In the genomic region with DNA sequence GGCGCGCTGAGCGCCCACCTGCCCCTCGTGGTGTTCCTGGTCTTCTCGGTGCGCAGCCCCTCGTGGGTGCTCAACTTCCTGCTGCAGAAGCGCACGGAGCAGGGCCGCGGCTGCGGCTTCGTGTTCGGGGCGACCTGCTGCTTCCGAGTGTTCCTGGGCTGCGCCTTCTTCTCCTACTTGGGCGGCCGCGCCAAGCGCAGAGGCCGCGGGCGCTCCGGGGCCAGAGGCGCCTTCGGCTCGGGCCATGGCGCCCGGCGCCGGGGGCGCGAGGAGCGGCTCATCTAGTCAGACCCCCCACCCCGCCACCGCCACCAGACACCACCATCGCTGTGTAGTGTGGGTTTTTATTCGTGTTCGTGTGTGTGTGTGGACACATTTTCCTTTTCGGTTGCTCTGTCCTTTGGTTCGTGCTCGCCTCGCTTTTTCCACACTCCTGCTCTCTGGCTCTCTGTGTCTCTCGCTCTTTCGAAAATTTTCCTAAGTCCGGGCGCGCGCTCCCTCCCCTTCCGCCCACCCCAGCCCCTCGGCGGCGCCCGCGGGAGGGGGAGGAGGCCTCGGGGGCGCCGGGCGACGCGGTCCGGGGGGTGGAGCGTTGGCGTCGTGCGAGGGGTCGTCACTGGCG, we compare ENCODE assay signal across 1 cellular context.
TF ChIP-seq lines count a peak whose summit lies in the region.

No MANE protein-coding gene starts in this region.

TF ChIP-seq in WTC11, 78 proteins besides CTCF, POLR2A, EP300 and RAD21 (continued from another document):
- TF ChIP-seq, protein P1, sequence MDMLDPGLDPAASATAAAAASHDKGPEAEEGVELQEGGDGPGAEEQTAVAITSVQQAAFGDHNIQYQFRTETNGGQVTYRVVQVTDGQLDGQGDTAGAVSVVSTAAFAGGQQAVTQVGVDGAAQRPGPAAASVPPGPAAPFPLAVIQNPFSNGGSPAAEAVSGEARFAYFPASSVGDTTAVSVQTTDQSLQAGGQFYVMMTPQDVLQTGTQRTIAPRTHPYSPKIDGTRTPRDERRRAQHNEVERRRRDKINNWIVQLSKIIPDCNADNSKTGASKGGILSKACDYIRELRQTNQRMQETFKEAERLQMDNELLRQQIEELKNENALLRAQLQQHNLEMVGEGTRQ (CRISPR knock-in tag; IDR thresholded peaks at IDR 0.05), result no peak
- no peak; the same call in 1 of the 2 replicates for TF ChIP-seq ELF4 (CRISPR knock-in tag; IDR thresholded peaks at IDR 0.05; ENCODE audit: low read depth)
- 0 out of 2 replicates have a peak, but pooled peaks have one; percentile 25 for TF ChIP-seq SMAD3 (CRISPR knock-in tag; IDR thresholded peaks at IDR 0.05; ENCODE audit: borderline replicate concordance)
- TF ChIP-seq ZNF671 (CRISPR knock-in tag; IDR thresholded peaks at IDR 0.05), result no peak
- TF ChIP-seq, protein P2, sequence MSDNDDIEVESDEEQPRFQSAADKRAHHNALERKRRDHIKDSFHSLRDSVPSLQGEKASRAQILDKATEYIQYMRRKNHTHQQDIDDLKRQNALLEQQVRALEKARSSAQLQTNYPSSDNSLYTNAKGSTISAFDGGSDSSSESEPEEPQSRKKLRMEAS (CRISPR knock-in tag; IDR thresholded peaks at IDR 0.05), result peak; percentile 23; the same call in 1 of the 2 replicates
- 0 out of 2 replicates have a peak, but pooled peaks have one; percentile 24 for TF ChIP-seq ATF1 (CRISPR knock-in tag; IDR thresholded peaks at IDR 0.05)
- TF ChIP-seq, protein P3, sequence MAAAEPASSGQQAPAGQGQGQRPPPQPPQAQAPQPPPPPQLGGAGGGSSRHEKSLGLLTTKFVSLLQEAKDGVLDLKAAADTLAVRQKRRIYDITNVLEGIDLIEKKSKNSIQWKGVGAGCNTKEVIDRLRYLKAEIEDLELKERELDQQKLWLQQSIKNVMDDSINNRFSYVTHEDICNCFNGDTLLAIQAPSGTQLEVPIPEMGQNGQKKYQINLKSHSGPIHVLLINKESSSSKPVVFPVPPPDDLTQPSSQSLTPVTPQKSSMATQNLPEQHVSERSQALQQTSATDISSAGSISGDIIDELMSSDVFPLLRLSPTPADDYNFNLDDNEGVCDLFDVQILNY (CRISPR knock-in tag; IDR thresholded peaks at IDR 0.05), result peak; percentile 16; the same call in 1 of the 2 replicates
- TF ChIP-seq ZNF317 (CRISPR knock-in tag; IDR thresholded peaks at IDR 0.05; ENCODE audit: borderline replicate concordance, low read depth), result no peak
- TF ChIP-seq ZNF396 (CRISPR knock-in tag; IDR thresholded peaks at IDR 0.05; ENCODE audit: borderline replicate concordance), result no peak
- TF ChIP-seq NR2C2 (CRISPR knock-in tag; IDR thresholded peaks at IDR 0.05), result no peak
- TF ChIP-seq GABPB1 (CRISPR knock-in tag; IDR thresholded peaks at IDR 0.05), result 0 out of 2 replicates have a peak, but pooled peaks have one; percentile 61
- no peak for TF ChIP-seq OVOL2 (CRISPR knock-in tag; IDR thresholded peaks at IDR 0.05; ENCODE audit: borderline replicate concordance)
- TF ChIP-seq FOXP1 (CRISPR knock-in tag; IDR thresholded peaks at IDR 0.05; ENCODE audit: borderline replicate concordance), result peak; percentile 56; the same call in 1 of the 2 replicates
- TF ChIP-seq CBFB (CRISPR knock-in tag; IDR thresholded peaks at IDR 0.05; ENCODE audit: low read depth), result no peak
